15 cellular contexts compared by ENCODE assay signal in the genomic region with DNA sequence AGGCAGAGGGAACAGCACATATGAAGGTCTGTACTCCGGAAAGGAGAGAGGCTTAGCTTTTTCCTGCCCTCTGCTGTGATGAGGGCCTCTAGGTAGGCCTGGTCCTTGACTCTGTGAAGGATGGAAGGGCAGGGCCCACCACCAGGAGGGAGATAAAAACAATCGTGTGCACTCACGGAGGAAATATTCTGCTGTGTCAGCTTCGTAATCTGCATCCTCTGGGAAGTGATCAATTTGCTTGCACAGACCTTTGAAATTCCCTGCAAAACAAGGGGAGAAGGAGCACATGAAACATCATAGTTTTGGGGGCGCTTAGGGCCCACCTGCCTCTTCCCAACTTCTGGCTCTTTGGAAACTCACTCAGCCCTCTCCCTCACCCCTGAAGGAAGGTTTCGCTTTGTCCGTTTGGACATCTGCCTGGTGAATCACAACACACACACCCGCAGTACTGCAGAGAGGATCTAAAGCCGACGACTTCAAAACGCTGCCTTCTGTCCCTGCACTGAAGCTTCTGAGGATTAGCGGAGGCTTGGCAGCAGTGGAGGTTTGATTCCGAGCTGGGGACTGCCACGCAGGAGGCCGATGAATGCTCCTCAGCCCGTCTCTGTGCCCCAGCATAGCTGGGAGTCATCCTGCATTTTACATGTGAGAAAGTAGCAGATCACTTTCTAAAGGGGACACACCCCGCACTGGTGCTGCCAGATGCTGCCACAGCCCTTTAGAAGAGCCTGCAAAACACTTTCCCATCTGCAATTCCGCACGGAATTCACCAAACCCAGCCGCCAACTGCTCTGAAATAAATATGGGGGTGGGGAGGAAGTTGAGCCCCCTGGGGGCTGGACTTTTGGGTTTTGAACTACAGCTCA. TPM values are rescaled to one million over a fixed set of nuclear protein-coding genes. Genes with fewer than 3 reads are reported as not detected.
DNase-seq lines count a peak whose midpoint lies in the region; ATAC-seq and TF ChIP-seq lines count a peak whose summit lies in the region.
"Had no signal": no experiment of that assay in that cellular context is flagged by ENCODE, and none has a peak within 500 bp of the region (broad histone marks: within the 10 kb centered on the region; RNA-seq: fewer than 3 reads in every experiment).

No MANE protein-coding gene starts in this region.

- H3K9me3 ChIP-seq in smooth muscle cell (replicated peaks; ENCODE audit: low read depth) (no peaks in the 10 kb centered on the region), thyroid gland (no peaks in the 10 kb centered on the region)
- H3K9me3 ChIP-seq: sigmoid colon, uterus had no signal

- ATAC-seq in HG03521 (IDR thresholded peaks at IDR 0.05; ENCODE audit: unreplicated experiment): no peak
- ATAC-seq: activated CD8-positive, alpha-beta T cell treated with anti-CD3 and anti-CD28 coated beads, Interleukin-2, amount 10 ng/mL, durations not matched to agents 7 days and 5 days; naive thymus-derived CD4-positive, alpha-beta T cell had no signal

- no peak for TF ChIP-seq CTCF in RWPE1 (conservative IDR thresholded peaks at IDR 0.05; ENCODE audit: low read depth)
- TF ChIP-seq CTCF in smooth muscle cell (IDR thresholded peaks at IDR 0.05; ENCODE audit: borderline replicate concordance, insufficient read depth, poor library complexity, severe bottlenecking): no peak
- TF ChIP-seq CTCF in thyroid gland (IDR thresholded peaks at IDR 0.05): no peak

- H3K4me2 ChIP-seq in smooth muscle cell: peak overlapping the region; percentile 11

- H3K4me1 ChIP-seq in smooth muscle cell (ENCODE audit: low read depth) (peaks cover 6% of the 10 kb centered on the region), thyroid gland (no peaks in the 10 kb centered on the region)
- H3K4me1 ChIP-seq: sigmoid colon, uterus had no signal

- 65% methylated on average over 20 of the region's 20 CpGs for WGBS in smooth muscle cell (ENCODE audit: low lambda C conversion rate)
- 52 to 56% methylated on average over 18 to 20 of the region's 20 CpGs for WGBS in thyroid gland, 2 donors

- intact Hi-C loops in thyroid gland (cut with DNase I): no loop called here

- H3K27me3 ChIP-seq in smooth muscle cell (ENCODE audit: low read depth) (peaks cover 3% of the 10 kb centered on the region), thyroid gland (no peaks in the 10 kb centered on the region)
- H3K27me3 ChIP-seq: uterus had no signal

- peak; percentile 73 for DNase-seq in EH (ENCODE audit: low read depth)
- DNase-seq in RWPE1 (ENCODE audit: low spot score): peak; percentile 35
- DNase-seq in fibroblast of gingiva (ENCODE audit: low read depth): peak; percentile 39
- DNase-seq in smooth muscle cell (lab: John Stamatoyannopoulos, UW; ENCODE audit: unreplicated experiment): no peak
- DNase-seq in NCI-H2227 treated with DMSO at 0.1 percent for 48 hours (lab: John Stamatoyannopoulos, UW): no peak
- DNase-seq in thyroid gland: no peak
- no peak for DNase-seq in activated CD4-positive, CD25-positive, alpha-beta regulatory T cell treated with anti-CD3 and anti-CD28 coated beads, Interleukin-2, amount 50 U/mL, for 72 hours
- DNase-seq: activated CD8-positive, alpha-beta T cell treated with anti-CD3 and anti-CD28 coated beads, Interleukin-2, amount 10 ng/mL, durations not matched to agents 7 days and 5 days; activated naive CD8-positive, alpha-beta T cell treated with anti-CD3 and anti-CD28 coated beads for 36 hours; naive thymus-derived CD4-positive, alpha-beta T cell; NCI-H1092; sigmoid colon; T-helper 1 cell; uterus had no signal

- H3K9ac ChIP-seq in smooth muscle cell (ENCODE audit: low read depth): no peak overlapping the region

- H3K36me3 ChIP-seq in smooth muscle cell (ENCODE audit: low read depth): no peaks in the 10 kb centered on the region
- H3K36me3 ChIP-seq in thyroid gland: no peaks in the 10 kb centered on the region
- H3K36me3 ChIP-seq: sigmoid colon, uterus had no signal

- H3K27ac ChIP-seq in RWPE1: peak overlapping the region; percentile 72
- no peak overlapping the region for H3K27ac ChIP-seq in smooth muscle cell (ENCODE audit: low read depth)
- H3K27ac ChIP-seq in thyroid gland: no peak overlapping the region
- H3K27ac ChIP-seq: sigmoid colon, uterus had no signal

- POLR2A ChIA-PET in RWPE1 (lab: Yijun Ruan, JAX; ENCODE audit: low non-redundant PET): no interaction called here

- CTCF ChIA-PET in RWPE1 (lab: Yijun Ruan, JAX): interaction anchor here (0.7 kb wide), 1 partner anchor 301 kb away, joined by 4 read pairs; no protein-coding TSS in a partner anchor

- H3K79me2 ChIP-seq in smooth muscle cell (ENCODE audit: low read depth): no peaks in the 10 kb centered on the region

- H3F3A ChIP-seq in smooth muscle cell (ENCODE audit: low read depth): no peaks in the 10 kb centered on the region

- no peak overlapping the region for H2AFZ ChIP-seq in smooth muscle cell (ENCODE audit: low read depth)

- H3K4me3 ChIP-seq in smooth muscle cell (no peak overlapping the region), thyroid gland (replicated peaks in 1 of 3) (no peak overlapping the region)
- H3K4me3 ChIP-seq: uterus had no signal

- TF ChIP-seq POLR2A in thyroid gland (IDR thresholded peaks at IDR 0.05): no peak

- no peaks in the 10 kb centered on the region for H4K20me1 ChIP-seq in smooth muscle cell (ENCODE audit: low read depth)

RNA-seq across cellular contexts. Expression of a gene that starts 58.6 kb away (rescaled TPM):
- total RNA-seq in smooth muscle cell: 258 and 323 TPM in 2 replicates
- polyA plus RNA-seq in smooth muscle cell: 82.7 and 101 TPM in 2 replicates
- total RNA-seq in thyroid gland: 100 to 1,000 TPM; 213 to 427 (median 309) TPM

Comparison
In these comparisons a context has a peak if more than half of its experiments do, and no peak if none do; other contexts are left out.
1. DNase-seq: peak in EH (single experiment), RWPE1 (single experiment) and fibroblast of gingiva (single experiment); none in smooth muscle cell (single experiment), NCI-H2227 treated with DMSO at 0.1 percent for 48 hours (single experiment), thyroid gland (0 of 2) and activated CD4-positive, CD25-positive, alpha-beta regulatory T cell treated with anti-CD3 and anti-CD28 coated beads, Interleukin-2, amount 50 U/mL, for 72 hours (single experiment).